In genomic region chr1:59296358-59297256, GRCh38 we compare ENCODE assay signal across 8 cellular contexts. TPM values are rescaled to one million over a fixed set of nuclear protein-coding genes. Genes with fewer than 3 reads are reported as not detected.
DNase-seq lines count a peak whose midpoint lies in the region; ATAC-seq and TF ChIP-seq lines count a peak whose summit lies in the region.

A gene with protein sequence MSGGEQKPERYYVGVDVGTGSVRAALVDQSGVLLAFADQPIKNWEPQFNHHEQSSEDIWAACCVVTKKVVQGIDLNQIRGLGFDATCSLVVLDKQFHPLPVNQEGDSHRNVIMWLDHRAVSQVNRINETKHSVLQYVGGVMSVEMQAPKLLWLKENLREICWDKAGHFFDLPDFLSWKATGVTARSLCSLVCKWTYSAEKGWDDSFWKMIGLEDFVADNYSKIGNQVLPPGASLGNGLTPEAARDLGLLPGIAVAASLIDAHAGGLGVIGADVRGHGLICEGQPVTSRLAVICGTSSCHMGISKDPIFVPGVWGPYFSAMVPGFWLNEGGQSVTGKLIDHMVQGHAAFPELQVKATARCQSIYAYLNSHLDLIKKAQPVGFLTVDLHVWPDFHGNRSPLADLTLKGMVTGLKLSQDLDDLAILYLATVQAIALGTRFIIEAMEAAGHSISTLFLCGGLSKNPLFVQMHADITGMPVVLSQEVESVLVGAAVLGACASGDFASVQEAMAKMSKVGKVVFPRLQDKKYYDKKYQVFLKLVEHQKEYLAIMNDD (plus strand): TSS chr1:59297094. CDS start chr1:59321550, 24,456 bp downstream.

- peak within 1 kb of the TSS; percentile 96 for H3K27ac Mint-ChIP-seq in chondrocyte (ENCODE audit: unreplicated experiment)

- H3K27me3 Mint-ChIP-seq in chondrocyte (ENCODE audit: low read depth), result no peaks in the 10 kb centered on the region

- H3K4me3 Mint-ChIP-seq in chondrocyte (ENCODE audit: unreplicated experiment), result peak within 1 kb of the TSS; percentile 82

- no peak for TF ChIP-seq CTCF in chondrocyte (IDR thresholded peaks at IDR 0.05)

- no peaks in the 10 kb centered on the region for H3K36me3 Mint-ChIP-seq in chondrocyte (ENCODE audit: low read depth)

- TF ChIP-seq POLR2A in GM19193 (IDR thresholded peaks at IDR 0.05; ENCODE audit: extremely low read depth, insufficient read depth, insufficient read length), result peak; percentile 88

- DNase-seq in Ammon's horn (ENCODE audit: low spot score), result peak; percentile 97
- DNase-seq in NCI-H510A treated with DMSO at 0.1 percent for 48 hours (lab: John Stamatoyannopoulos, UW), result peak; percentile 97
- peak; percentile 61 to 64 for DNase-seq in activated CD4-positive, alpha-beta T cell treated with anti-CD3 and anti-CD28 coated beads for 24 hours (ENCODE audit: low read depth in 2 of 2)
- peak; percentile 96 for DNase-seq in chondrocyte (ENCODE audit: low spot score)
- peak; percentile 95 for DNase-seq in kidney glomerular epithelial cell (lab: John Stamatoyannopoulos, UW)
- DNase-seq in stimulated activated CD4-positive, alpha-beta T cell treated with anti-CD3 and anti-CD28 coated beads, Interleukin-15, amount 100 ng/mL, for 48 hours (ENCODE audit: low read depth in 2 of 2), result peak; percentile 70 to 80

- ATAC-seq in HG03432 (IDR thresholded peaks at IDR 0.05; ENCODE audit: unreplicated experiment), result peak; percentile 95

- H3K4me1 Mint-ChIP-seq in chondrocyte (ENCODE audit: low read depth), result peaks cover 13% of the 10 kb centered on the region

- H3K9me3 Mint-ChIP-seq in chondrocyte (ENCODE audit: low read depth), result no peaks in the 10 kb centered on the region

RNA-seq across cellular contexts. Expression of the gene that starts here (rescaled TPM):
- 9.0 to 13.6 TPM (median 10.6 TPM) in 3 replicates for total RNA-seq in chondrocyte

Comparison
In these comparisons a context has a peak if more than half of its experiments do, and no peak if none do; other contexts are left out.
1. Peak in every context shown above with its lines: DNase-seq and ATAC-seq.